In the genomic region with DNA sequence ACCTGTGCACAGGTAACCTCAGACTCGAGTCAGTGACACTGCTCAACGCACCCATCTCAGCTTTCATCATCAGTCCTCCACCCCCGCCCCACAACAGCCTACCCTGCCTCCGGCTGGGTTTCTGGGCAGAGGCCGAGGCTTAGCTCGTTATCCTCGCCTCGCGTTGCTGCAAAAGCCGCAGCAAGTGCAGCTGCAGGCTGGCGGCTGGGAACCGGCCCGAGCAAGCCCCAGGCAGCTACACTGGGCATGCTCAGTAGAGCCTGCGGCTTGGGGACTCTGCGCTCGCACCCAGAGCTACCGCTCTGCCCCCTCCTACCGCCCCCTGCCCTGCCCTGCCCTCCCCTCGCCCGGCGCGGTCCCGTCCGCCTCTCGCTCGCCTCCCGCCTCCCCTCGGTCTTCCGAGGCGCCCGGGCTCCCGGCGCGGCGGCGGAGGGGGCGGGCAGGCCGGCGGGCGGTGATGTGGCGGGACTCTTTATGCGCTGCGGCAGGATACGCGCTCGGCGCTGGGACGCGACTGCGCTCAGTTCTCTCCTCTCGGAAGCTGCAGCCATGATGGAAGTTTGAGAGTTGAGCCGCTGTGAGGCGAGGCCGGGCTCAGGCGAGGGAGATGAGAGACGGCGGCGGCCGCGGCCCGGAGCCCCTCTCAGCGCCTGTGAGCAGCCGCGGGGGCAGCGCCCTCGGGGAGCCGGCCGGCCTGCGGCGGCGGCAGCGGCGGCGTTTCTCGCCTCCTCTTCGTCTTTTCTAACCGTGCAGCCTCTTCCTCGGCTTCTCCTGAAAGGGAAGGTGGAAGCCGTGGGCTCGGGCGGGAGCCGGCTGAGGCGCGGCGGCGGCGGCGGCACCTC, we compare ENCODE assay signal across 8 cellular contexts. TPM values are rescaled to one million over a fixed set of nuclear protein-coding genes. Genes with fewer than 3 reads are reported as not detected.
DNase-seq lines count a peak whose midpoint lies in the region; ATAC-seq and TF ChIP-seq lines count a peak whose summit lies in the region.

A gene with protein sequence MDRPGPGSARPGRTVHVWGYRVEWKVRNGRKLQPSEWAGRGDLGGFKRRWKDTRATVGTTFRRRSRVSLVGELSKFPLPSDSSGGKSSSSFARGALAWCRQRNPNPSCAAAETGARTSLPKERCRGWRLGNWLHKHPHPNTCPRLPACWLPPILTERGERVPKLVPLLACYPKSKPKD (minus strand): TSS at position 432 of the 842 bp plus-strand sequence. CDS start 1,046 bp downstream, outside the sequence.
A gene (plus strand): TSS at position 524 of the 842 bp plus-strand sequence. CDS start 845 bp downstream, outside the sequence.

- intact Hi-C loops in left cardiac atrium (cut with DNase I) (loop anchor here in 1 of 2 donors (5.0 kb wide), 3 partner anchors 234 to 524 kb away; no protein-coding TSS in a partner anchor), posterior vena cava (cut with DNase I) (loop anchor here in 1 of 2 donors (10.0 kb wide), 2 partner anchors 381 to 691 kb away; no protein-coding TSS in a partner anchor)

- H3K27me3 Mint-ChIP-seq in type B pancreatic cell, result no peaks in the 10 kb centered on the region

- H3K36me3 Mint-ChIP-seq in type B pancreatic cell, result peaks cover 4% of the 10 kb centered on the region

- H3K9me3 Mint-ChIP-seq in type B pancreatic cell, result no peaks in the 10 kb centered on the region

- H3K4me1 Mint-ChIP-seq in type B pancreatic cell (ENCODE audit: unreplicated experiment), result peaks cover 20% of the 10 kb centered on the region

- peak within 1 kb of the TSS; percentile 90 for H3K4me3 ChIP-seq in GM08714 (ENCODE audit: low read length)

- peak within 1 kb of the TSS; percentile 99 for H3K4me3 Mint-ChIP-seq in type B pancreatic cell

- ATAC-seq in HG02588 (IDR thresholded peaks at IDR 0.05; ENCODE audit: unreplicated experiment) (peak; percentile 40), left cardiac atrium (peak; percentile 71 to 83)

- peak; percentile 84 for DNase-seq in NCI-H1436 (lab: John Stamatoyannopoulos, UW)
- peak; percentile 68 to 86 (median 77) for DNase-seq in T-helper 1 cell
- DNase-seq in amniotic epithelial cell (ENCODE audit: low read depth), result peak; percentile 91
- DNase-seq in left cardiac atrium, result peak; percentile 92
- peak; percentile 97 for DNase-seq in posterior vena cava (ENCODE audit: low spot score)
- DNase-seq in type B pancreatic cell (ENCODE audit: extremely low spot score, unreplicated experiment), result peak; percentile 94

- peak within 1 kb of the TSS; percentile 98 for H3K27ac Mint-ChIP-seq in type B pancreatic cell

- TF ChIP-seq CTCF in type B pancreatic cell (conservative IDR thresholded peaks at IDR 0.05), result peak; percentile 14

RNA-seq across cellular contexts. Expression of the first gene that starts in this region (rescaled TPM):
- total RNA-seq in left cardiac atrium, result under 1 TPM; 0.56 to 0.58 TPM
- under 1 TPM; 0.38 to 0.88 TPM for total RNA-seq in posterior vena cava
- 1.4 and 2.2 TPM in 2 replicates for total RNA-seq in type B pancreatic cell (ENCODE audit: low replicate concordance)

RNA-seq across cellular contexts. Expression of the second gene that starts in this region (rescaled TPM):
- total RNA-seq in left cardiac atrium (10 to 100 TPM; 76.7 to 79.7 TPM), posterior vena cava (100 to 1,000 TPM in 1 of 2 donors, 10 to 100 TPM in 1; 92.2 to 144 TPM), type B pancreatic cell (ENCODE audit: low replicate concordance) (80.6 and 93.1 TPM in 2 replicates)

Comparison
In these comparisons a context has a peak if more than half of its experiments do, and no peak if none do; other contexts are left out.
1. Peak in every context shown above with its lines: DNase-seq, ATAC-seq and H3K4me3 ChIP-seq.